In genomic region chr6:31446481-31446880, GRCh38 we compare ENCODE assay signal across 17 cellular contexts. TPM values are rescaled to one million over a fixed set of nuclear protein-coding genes. Genes with fewer than 3 reads are reported as not detected.
DNase-seq lines count a peak whose midpoint lies in the region; ATAC-seq and TF ChIP-seq lines count a peak whose summit lies in the region.
"Had no signal": no experiment of that assay in that cellular context is flagged by ENCODE, and none has a peak within 500 bp of the region (broad histone marks: within the 10 kb centered on the region; RNA-seq: fewer than 3 reads in every experiment).

No MANE protein-coding gene starts in this region.

- peaks cover 4 to 6% (median 5%) of the 10 kb centered on the region in 4 donors for H3K4me1 ChIP-seq in esophagus muscularis mucosa
- no peaks in the 10 kb centered on the region for H3K4me1 ChIP-seq in testis
- H3K4me1 ChIP-seq: HAP-1 had no signal

- TF ChIP-seq POLR2A in esophagus muscularis mucosa (IDR thresholded peaks at IDR 0.05; ENCODE audit: low read depth) (no peak), testis (IDR thresholded peaks at IDR 0.05) (no peak)

- H3K4me3 Mint-ChIP-seq in activated CD8-positive, alpha-beta T cell treated with anti-CD3 and anti-CD28 coated beads for 36 hours: no peak overlapping the region
- no peak overlapping the region for H3K4me3 Mint-ChIP-seq in activated CD8-positive, alpha-beta T cell treated with anti-CD3 and anti-CD28 coated beads, Interleukin-2, amount 10 ng/mL, durations not matched to agents 7 days and 5 days
- H3K4me3 Mint-ChIP-seq in activated T-helper 17 cell treated with anti-CD3 and anti-CD28 coated beads, Interleukin-2, amount 50 U/mL, for 72 hours: no peak overlapping the region

- H3K4me1 Mint-ChIP-seq in activated CD8-positive, alpha-beta T cell treated with anti-CD3 and anti-CD28 coated beads for 36 hours (ENCODE audit: low read depth): peaks cover 4% of the 10 kb centered on the region
- peaks cover 5% of the 10 kb centered on the region for H3K4me1 Mint-ChIP-seq in activated CD8-positive, alpha-beta T cell treated with anti-CD3 and anti-CD28 coated beads, Interleukin-2, amount 10 ng/mL, durations not matched to agents 7 days and 5 days (ENCODE audit: low read depth)
- H3K4me1 Mint-ChIP-seq in activated T-helper 17 cell treated with anti-CD3 and anti-CD28 coated beads, Interleukin-2, amount 50 U/mL, for 72 hours: no peaks in the 10 kb centered on the region

- TF ChIP-seq EP300 in esophagus muscularis mucosa (IDR thresholded peaks at IDR 0.05): no peak

- WGBS in esophagus muscularis mucosa: 66% methylated on average over 4 of the region's 4 CpGs
- 67 to 77% methylated on average over 4 of the region's 4 CpGs for WGBS in testis, 2 donors

- H3K27ac ChIP-seq in esophagus muscularis mucosa (replicated peaks in 1 of 4) (no peak overlapping the region), testis (no peak overlapping the region)
- H3K27ac ChIP-seq: HL-60 had no signal

- DNase-seq in activated CD8-positive, alpha-beta T cell treated with anti-CD3 and anti-CD28 coated beads for 36 hours: no peak
- no peak for DNase-seq in activated CD8-positive, alpha-beta T cell treated with anti-CD3 and anti-CD28 coated beads, Interleukin-2, amount 10 ng/mL, durations not matched to agents 7 days and 5 days
- DNase-seq in esophagus muscularis mucosa (ENCODE audit: extremely low spot score) (peak; percentile 29), testis (no peak), foreskin melanocyte (no peak), MV-4-11 (lab: John Stamatoyannopoulos, UW) (no peak)
- DNase-seq: Caco-2; DMS153; NCI-H1417 treated with DMSO at 0.1 percent for 48 hours; NCI-H1930; NK-92 treated with Interleukin-12 subunit alpha and Interleukin-12 subunit beta, amount 100 ng/mL, for 24 hours; SHP77 treated with DMSO at 0.1 percent for 48 hours had no signal

- intact Hi-C loops in activated CD8-positive, alpha-beta T cell treated with anti-CD3 and anti-CD28 coated beads for 36 hours (cut with micrococcal nuclease): no loop called here
- intact Hi-C loops in esophagus muscularis mucosa (cut with DNase I) (no loop called here), testis (cut with DNase I; ENCODE audit: low total_unique reads) (no loop called here)

- H3K4me3 ChIP-seq in esophagus muscularis mucosa (no peak overlapping the region), testis (no peak overlapping the region)
- H3K4me3 ChIP-seq: HAP-1, K562 had no signal

- CTCF ChIA-PET in activated CD8-positive, alpha-beta T cell treated with anti-CD3 and anti-CD28 coated beads for 36 hours (lab: Charles Lee): interaction anchor here (1.2 kb wide), 1 partner anchor 49 kb away, joined by 5 read pairs; no protein-coding TSS in a partner anchor
- CTCF ChIA-PET in activated CD8-positive, alpha-beta T cell treated with anti-CD3 and anti-CD28 coated beads, Interleukin-2, amount 10 ng/mL, durations not matched to agents 7 days and 5 days (lab: Charles Lee): interaction anchor here (1.0 to 1.1 kb wide), 2 partner anchors 16 to 47 kb away, joined by 3 to 4 read pairs; no protein-coding TSS in a partner anchor

- POLR2A ChIA-PET in activated CD8-positive, alpha-beta T cell treated with anti-CD3 and anti-CD28 coated beads for 36 hours (lab: Charles Lee): interaction anchor here (1.3 kb wide), 1 partner anchor 16 kb away, joined by 4 read pairs; no protein-coding TSS in a partner anchor
- POLR2A ChIA-PET in activated CD8-positive, alpha-beta T cell treated with anti-CD3 and anti-CD28 coated beads, Interleukin-2, amount 10 ng/mL, durations not matched to agents 7 days and 5 days (lab: Charles Lee): no interaction called here

- TF ChIP-seq CTCF in activated CD8-positive, alpha-beta T cell treated with anti-CD3 and anti-CD28 coated beads for 36 hours (IDR thresholded peaks at IDR 0.05): no peak
- no peak for TF ChIP-seq CTCF in esophagus muscularis mucosa (IDR thresholded peaks at IDR 0.05)
- no peak for TF ChIP-seq CTCF in testis (IDR thresholded peaks at IDR 0.05)

- H3K36me3 Mint-ChIP-seq in activated CD8-positive, alpha-beta T cell treated with anti-CD3 and anti-CD28 coated beads for 36 hours (ENCODE audit: low read depth): no peaks in the 10 kb centered on the region
- no peaks in the 10 kb centered on the region for H3K36me3 Mint-ChIP-seq in activated CD8-positive, alpha-beta T cell treated with anti-CD3 and anti-CD28 coated beads, Interleukin-2, amount 10 ng/mL, durations not matched to agents 7 days and 5 days (ENCODE audit: low read depth)
- H3K36me3 Mint-ChIP-seq in activated T-helper 17 cell treated with anti-CD3 and anti-CD28 coated beads, Interleukin-2, amount 50 U/mL, for 72 hours (ENCODE audit: low read depth): no peaks in the 10 kb centered on the region

- no peaks in the 10 kb centered on the region for H3K9me3 Mint-ChIP-seq in activated CD8-positive, alpha-beta T cell treated with anti-CD3 and anti-CD28 coated beads for 36 hours
- no peaks in the 10 kb centered on the region for H3K9me3 Mint-ChIP-seq in activated CD8-positive, alpha-beta T cell treated with anti-CD3 and anti-CD28 coated beads, Interleukin-2, amount 10 ng/mL, durations not matched to agents 7 days and 5 days (ENCODE audit: insufficient read depth)
- no peaks in the 10 kb centered on the region for H3K9me3 Mint-ChIP-seq in activated T-helper 17 cell treated with anti-CD3 and anti-CD28 coated beads, Interleukin-2, amount 50 U/mL, for 72 hours

- H3K36me3 ChIP-seq in esophagus muscularis mucosa (no peaks in the 10 kb centered on the region), testis (ENCODE audit: low read depth, missing control alignments) (no peaks in the 10 kb centered on the region)
- H3K36me3 ChIP-seq: HAP-1 had no signal

- no peaks in the 10 kb centered on the region for H3K9me3 ChIP-seq in esophagus muscularis mucosa
- no peaks in the 10 kb centered on the region for H3K9me3 ChIP-seq in testis
- H3K9me3 ChIP-seq: Caco-2, HAP-1 had no signal

- peak; percentile 58 for ATAC-seq in activated CD8-positive, alpha-beta T cell treated with anti-CD3 and anti-CD28 coated beads for 36 hours
- ATAC-seq in activated CD8-positive, alpha-beta T cell treated with anti-CD3 and anti-CD28 coated beads, Interleukin-2, amount 10 ng/mL, durations not matched to agents 7 days and 5 days: no peak
- ATAC-seq in activated T-helper 17 cell treated with anti-CD3 and anti-CD28 coated beads, Interleukin-2, amount 50 U/mL, for 72 hours (replicated peaks): peak; percentile 70
- no peak for ATAC-seq in esophagus mucosa
- ATAC-seq: K562 had no signal

- H3K27me3 ChIP-seq in esophagus muscularis mucosa (no peaks in the 10 kb centered on the region), testis (no peaks in the 10 kb centered on the region)

- peaks cover 17% of the 10 kb centered on the region for H3K27me3 Mint-ChIP-seq in activated CD8-positive, alpha-beta T cell treated with anti-CD3 and anti-CD28 coated beads for 36 hours
- H3K27me3 Mint-ChIP-seq in activated CD8-positive, alpha-beta T cell treated with anti-CD3 and anti-CD28 coated beads, Interleukin-2, amount 10 ng/mL, durations not matched to agents 7 days and 5 days (ENCODE audit: low read depth): peaks cover 38% of the 10 kb centered on the region
- peaks cover 20% of the 10 kb centered on the region for H3K27me3 Mint-ChIP-seq in activated T-helper 17 cell treated with anti-CD3 and anti-CD28 coated beads, Interleukin-2, amount 50 U/mL, for 72 hours

- no peak overlapping the region for H3K27ac Mint-ChIP-seq in activated CD8-positive, alpha-beta T cell treated with anti-CD3 and anti-CD28 coated beads for 36 hours
- no peak overlapping the region for H3K27ac Mint-ChIP-seq in activated CD8-positive, alpha-beta T cell treated with anti-CD3 and anti-CD28 coated beads, Interleukin-2, amount 10 ng/mL, durations not matched to agents 7 days and 5 days
- H3K27ac Mint-ChIP-seq in activated T-helper 17 cell treated with anti-CD3 and anti-CD28 coated beads, Interleukin-2, amount 50 U/mL, for 72 hours: no peak overlapping the region

RNA-seq across cellular contexts. Expression of gene MICA, which starts 43.1 kb away (rescaled TPM):
- total RNA-seq in activated CD8-positive, alpha-beta T cell treated with anti-CD3 and anti-CD28 coated beads for 36 hours: 1 to 10 TPM; 5.6 to 6.0 TPM
- total RNA-seq in activated CD8-positive, alpha-beta T cell treated with anti-CD3 and anti-CD28 coated beads, Interleukin-2, amount 10 ng/mL, durations not matched to agents 7 days and 5 days: 1 to 10 TPM; 8.7 to 9.0 TPM
- 10 to 100 TPM; 11.6 to 16.2 TPM for total RNA-seq in activated T-helper 17 cell treated with anti-CD3 and anti-CD28 coated beads, Interleukin-2, amount 50 U/mL, for 72 hours
- total RNA-seq in esophagus muscularis mucosa (10 to 100 TPM; 18.9 to 35.4 (median 22.3) TPM), testis (10 to 100 TPM; 24.7 to 28.2 TPM), esophagus mucosa (11.0 TPM)
- polyA plus RNA-seq in testis (ENCODE audit: insufficient read depth, low read depth, low replicate concordance): 18.2 TPM

RNA-seq across cellular contexts. Expression of gene MICB, which starts 51.5 kb away (rescaled TPM):
- total RNA-seq in activated CD8-positive, alpha-beta T cell treated with anti-CD3 and anti-CD28 coated beads for 36 hours: 10 to 100 TPM; 17.0 to 17.7 TPM
- 10 to 100 TPM; 49.0 TPM for total RNA-seq in activated CD8-positive, alpha-beta T cell treated with anti-CD3 and anti-CD28 coated beads, Interleukin-2, amount 10 ng/mL, durations not matched to agents 7 days and 5 days
- 10 to 100 TPM; 25.8 to 34.3 TPM for total RNA-seq in activated T-helper 17 cell treated with anti-CD3 and anti-CD28 coated beads, Interleukin-2, amount 50 U/mL, for 72 hours
- 1 to 10 TPM in 2 of 4 donors, under 1 TPM in 2; 0.46 to 2.9 (median 1.7) TPM for total RNA-seq in esophagus muscularis mucosa
- total RNA-seq in testis: 1 to 10 TPM; 4.4 to 5.4 TPM
- polyA plus RNA-seq in testis (ENCODE audit: insufficient read depth, low read depth, low replicate concordance): 4.1 TPM
- 0.92 TPM for total RNA-seq in esophagus mucosa

Comparison
In these comparisons a context has a peak if more than half of its experiments do, and no peak if none do; other contexts are left out.
1. ATAC-seq: peak in activated CD8-positive, alpha-beta T cell treated with anti-CD3 and anti-CD28 coated beads for 36 hours (single experiment) and activated T-helper 17 cell treated with anti-CD3 and anti-CD28 coated beads, Interleukin-2, amount 50 U/mL, for 72 hours (single experiment); none in activated CD8-positive, alpha-beta T cell treated with anti-CD3 and anti-CD28 coated beads, Interleukin-2, amount 10 ng/mL, durations not matched to agents 7 days and 5 days (single experiment) and esophagus mucosa (single experiment).